1 cellular context compared by ENCODE assay signal in the genomic region with DNA sequence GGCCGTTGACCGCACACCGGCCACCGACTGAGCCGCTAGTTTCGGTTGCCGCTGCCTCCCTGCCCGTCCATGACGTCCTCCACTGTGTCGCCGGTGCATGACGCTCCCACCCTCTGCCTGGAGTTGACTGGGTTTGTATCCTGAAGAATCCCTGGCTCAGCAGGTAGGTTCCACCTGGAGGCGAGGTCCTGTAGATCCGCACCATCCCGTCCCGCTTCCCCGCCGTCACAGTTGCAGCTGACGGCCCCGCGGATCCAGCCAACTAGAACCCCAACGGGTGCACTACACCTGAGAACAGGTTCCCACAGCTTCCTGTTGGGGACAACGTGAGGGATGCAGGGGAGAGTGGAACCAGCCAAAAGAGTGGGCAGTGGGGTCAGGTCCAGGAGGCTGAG.
TF ChIP-seq lines count a peak whose summit lies in the region.

No MANE protein-coding gene starts in this region.

TF ChIP-seq in H1, 55 proteins besides CTCF, POLR2A, EP300 and RAD21:
- no peak for TF ChIP-seq SRF (IDR thresholded peaks at IDR 0.05; ENCODE audit: low read depth, low read length)
- TF ChIP-seq SIRT6 (IDR thresholded peaks at IDR 0.05; ENCODE audit: low read length) = no peak
- TF ChIP-seq PHF8 (conservative IDR thresholded peaks at IDR 0.05; ENCODE audit: low read depth, low read length) = no peak
- TF ChIP-seq CHD1 (IDR thresholded peaks at IDR 0.05; ENCODE audit: low read depth, low read length) = no peak
- TF ChIP-seq RFX5 (IDR thresholded peaks at IDR 0.05; ENCODE audit: borderline replicate concordance, low read depth, low read length) = no peak
- peak; percentile 71 for TF ChIP-seq POLR2AphosphoS5 (IDR thresholded peaks at IDR 0.05; ENCODE audit: low read depth, low read length)
- TF ChIP-seq GTF2F1 (IDR thresholded peaks at IDR 0.05; ENCODE audit: borderline replicate concordance, low read depth, low read length) = no peak
- TF ChIP-seq SIN3A (conservative IDR thresholded peaks at IDR 0.05 in 1 of 2, IDR thresholded peaks at IDR 0.05 in 1 of 2; ENCODE audit: low read depth in 1 of 2, low read length in 2 of 2) = peak in 1 of 2 experiments; percentile 23; a peak in 2 of 4 replicates
- TF ChIP-seq KDM5A (IDR thresholded peaks at IDR 0.05; ENCODE audit: low read length) = no peak
- peak; percentile 80 for TF ChIP-seq SAP30 (IDR thresholded peaks at IDR 0.05; ENCODE audit: insufficient read depth, insufficient replicate concordance, low read length)
- TF ChIP-seq ATF2 (IDR thresholded peaks at IDR 0.05; ENCODE audit: low read length) = no peak
- no peak for TF ChIP-seq NRF1 (IDR thresholded peaks at IDR 0.05; ENCODE audit: low read depth, low read length)
- 0 out of 4 replicates have a peak, but pooled peaks of 1 of the 2 experiments have one; percentile 37 for TF ChIP-seq HDAC2 (IDR thresholded peaks at IDR 0.05; ENCODE audit: borderline replicate concordance in 1 of 2, low read depth in 2 of 2, low read length in 2 of 2)
- TF ChIP-seq ASH2L (IDR thresholded peaks at IDR 0.05; ENCODE audit: low read length) = peak; percentile 43
- TF ChIP-seq CHD2 (IDR thresholded peaks at IDR 0.05; ENCODE audit: low read length) = no peak
- TF ChIP-seq KDM4A (IDR thresholded peaks at IDR 0.05; ENCODE audit: low read depth, low read length, severe bottlenecking) = peak; percentile 79
- TF ChIP-seq, protein P1, sequence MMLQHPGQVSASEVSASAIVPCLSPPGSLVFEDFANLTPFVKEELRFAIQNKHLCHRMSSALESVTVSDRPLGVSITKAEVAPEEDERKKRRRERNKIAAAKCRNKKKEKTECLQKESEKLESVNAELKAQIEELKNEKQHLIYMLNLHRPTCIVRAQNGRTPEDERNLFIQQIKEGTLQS (IDR thresholded peaks at IDR 0.05; ENCODE audit: insufficient read depth, low read depth, low read length) = no peak
- peak; percentile 97 for TF ChIP-seq CREB1 (IDR thresholded peaks at IDR 0.05)
- TF ChIP-seq JUN (IDR thresholded peaks at IDR 0.05; ENCODE audit: low read depth, low read length) = no peak
TF ChIP-seq in H1: peak in this region for 7.
